Comparison of ENCODE assay signal across 8 cellular contexts in genomic region chr20:1816384-1817381, GRCh38.
DNase-seq lines count a peak whose midpoint lies in the region; ATAC-seq and TF ChIP-seq lines count a peak whose summit lies in the region.

No MANE protein-coding gene starts in this region.

- H3K27me3 ChIP-seq in fibroblast of lung (ENCODE audit: control insufficient read depth, insufficient read depth, low read length): no peaks in the 10 kb centered on the region

- no peak overlapping the region for H3K4me2 ChIP-seq in fibroblast of lung (ENCODE audit: extremely low read depth, insufficient read depth, low read length)

- H3K4me1 ChIP-seq in fibroblast of lung (ENCODE audit: control insufficient read depth, extremely low read depth, insufficient read depth, low read length): peaks cover 38% of the 10 kb centered on the region

- H3K36me3 ChIP-seq in fibroblast of lung (ENCODE audit: control insufficient read depth, insufficient read depth, low read length): no peaks in the 10 kb centered on the region

- peak overlapping the region; percentile 77 for H3K27ac ChIP-seq in RWPE1
- H3K27ac ChIP-seq in fibroblast of lung (ENCODE audit: insufficient read depth, low read length): peak overlapping the region; percentile 16

- POLR2A ChIA-PET in RWPE1 (lab: Yijun Ruan, JAX; ENCODE audit: low non-redundant PET): no interaction called here

- in situ Hi-C loops in G401 (cut with HindIII; ENCODE audit: low sequenced_read_pairs): no loop called here

- no peak overlapping the region for H3K4me3 ChIP-seq in fibroblast of lung (replicated peaks in 1 of 4; ENCODE audit: control extremely low read depth in 1 of 4, insufficient read depth in 1 of 4, low read depth in 3 of 4, low read length in 4 of 4)

- CTCF ChIA-PET in RWPE1 (lab: Yijun Ruan, JAX): interaction anchor here (0.5 to 0.6 kb wide), 2 partner anchors 8 to 356 kb away, joined by 3 to 4 read pairs; no protein-coding TSS in a partner anchor

- H2AFZ ChIP-seq in fibroblast of lung (ENCODE audit: low read length): no peak overlapping the region

- no peak overlapping the region for H3K9ac ChIP-seq in fibroblast of lung (ENCODE audit: insufficient read depth, low read length)

- DNase-seq in G401 (ENCODE audit: low spot score) (peak; percentile 80), RWPE1 (ENCODE audit: low spot score) (peak; percentile 83), fibroblast of lung (ENCODE audit: low read depth in 2 of 2) (peak in 1 of 2 donors; percentile 77), putamen (ENCODE audit: low spot score) (peak; percentile 84), NCI-H2171 (lab: John Stamatoyannopoulos, UW) (no peak), HuH-7 (ENCODE audit: low spot score) (no peak)
- no peak for DNase-seq in stimulated activated CD4-positive, alpha-beta T cell treated with anti-CD3 and anti-CD28 coated beads, Interleukin-12 subunit alpha, Interleukin-12 subunit beta, amount 100 ng/mL, for 4 hours

- no peaks in the 10 kb centered on the region for H3K9me3 ChIP-seq in fibroblast of lung (ENCODE audit: control insufficient read depth, insufficient read depth, low read depth, low read length)

- no peak for ATAC-seq in GM18505 (IDR thresholded peaks at IDR 0.05; ENCODE audit: unreplicated experiment)

- TF ChIP-seq CTCF in RWPE1 (conservative IDR thresholded peaks at IDR 0.05; ENCODE audit: low read depth): no peak
- TF ChIP-seq CTCF in fibroblast of lung (conservative IDR thresholded peaks at IDR 0.05 in 1 of 2, IDR thresholded peaks at IDR 0.05 in 1 of 2; ENCODE audit: low read depth in 1 of 2, low read length in 2 of 2): no peak

- no peaks in the 10 kb centered on the region for H3K79me2 ChIP-seq in fibroblast of lung (ENCODE audit: control insufficient read depth, insufficient read depth, low read length)

- no peak for TF ChIP-seq POLR2A in GM18505 (IDR thresholded peaks at IDR 0.05; ENCODE audit: borderline replicate concordance, extremely low read depth, insufficient read depth, insufficient read length)

- no peaks in the 10 kb centered on the region for H4K20me1 ChIP-seq in fibroblast of lung (ENCODE audit: control insufficient read depth, extremely low read depth, insufficient read depth, low read length)

Comparison
In these comparisons a context has a peak if more than half of its experiments do, and no peak if none do; other contexts are left out.
1. DNase-seq: peak in G401 (single experiment), RWPE1 (single experiment) and putamen (single experiment); none in NCI-H2171 (single experiment), HuH-7 (single experiment) and stimulated activated CD4-positive, alpha-beta T cell treated with anti-CD3 and anti-CD28 coated beads, Interleukin-12 subunit alpha, Interleukin-12 subunit beta, amount 100 ng/mL, for 4 hours (single experiment).